ENCODE assay signal across 8 cellular contexts in genomic region chr2:47345584-47345913, GRCh38. TPM values are rescaled to one million over a fixed set of nuclear protein-coding genes. Genes with fewer than 3 reads are reported as not detected.
A peak's percentile ranks its signal among the peaks of the same experiment; 100 is the strongest.
DNase-seq lines count a peak whose midpoint lies in the region; ATAC-seq and TF ChIP-seq lines count a peak whose summit lies in the region.
"Had no signal": no experiment of that assay in that cellular context is flagged by ENCODE, and none has a peak within 500 bp of the region (broad histone marks: within the 10 kb centered on the region; RNA-seq: fewer than 3 reads in every experiment).

No MANE protein-coding gene starts in this region.

- H3K27me3 Mint-ChIP-seq in HFFc6 (ENCODE audit: insufficient read depth) (peaks cover 6% of the 10 kb centered on the region), WTC11 (ENCODE audit: low read depth) (no peaks in the 10 kb centered on the region)

- H3K4me3 Mint-ChIP-seq in HFFc6 (peak overlapping the region; percentile 80), WTC11 (peak overlapping the region; percentile 86)
- H3K4me3 Mint-ChIP-seq: activated T-cell treated with anti-CD3 and anti-CD28 coated beads, Interleukin-2, amount 50 U/mL, for 24 hours had no signal

- peak overlapping the region; percentile 69 for H3K27ac ChIP-seq in layer of hippocampus (ENCODE audit: low read depth, low read length)
- peak overlapping the region; percentile 46 for H3K27ac ChIP-seq in stomach smooth muscle (ENCODE audit: low read length)

- H3K36me3 Mint-ChIP-seq in HFFc6 (ENCODE audit: low read depth) (no peaks in the 10 kb centered on the region), WTC11 (peaks cover 17% of the 10 kb centered on the region)

- DNase-seq in HFFc6, result no peak
- no peak for DNase-seq in WTC11 (ENCODE audit: low spot score)
- no peak for DNase-seq in activated CD4-positive, alpha-beta T cell treated with anti-CD3 and anti-CD28 coated beads for 4 hours
- DNase-seq: activated T-cell treated with anti-CD3 and anti-CD28 coated beads, Interleukin-2, amount 50 U/mL, for 24 hours had no signal

- TF ChIP-seq CTCF in HFFc6 (IDR thresholded peaks at IDR 0.05) (no peak), WTC11 (IDR thresholded peaks at IDR 0.05) (no peak)

- H3K9me3 ChIP-seq in stomach smooth muscle (ENCODE audit: control insufficient read depth in 2 of 2, low read length in 2 of 2), result no peaks in the 10 kb centered on the region

- ATAC-seq in WTC11, result peak; percentile 1; the same call in 1 of the 2 replicates
- no peak for ATAC-seq in HG03159 (IDR thresholded peaks at IDR 0.05; ENCODE audit: unreplicated experiment)
- no peak for ATAC-seq in HG03571 (IDR thresholded peaks at IDR 0.05; ENCODE audit: unreplicated experiment)

- POLR2A ChIA-PET in WTC11 (lab: Charles Lee), result interaction anchor here (0.7 to 2.2 kb wide), 6 partner anchors 10 to 791 kb away, joined by 3 to 31 read pairs (median 4); partner anchors contain the start of gene MSH2

- peaks cover 24% of the 10 kb centered on the region for H3K4me1 ChIP-seq in stomach smooth muscle (ENCODE audit: control insufficient read depth, insufficient read depth, low read length)

- H3K4me1 Mint-ChIP-seq in HFFc6 (ENCODE audit: low read depth) (peaks cover 22% of the 10 kb centered on the region), WTC11 (peaks cover 42% of the 10 kb centered on the region)

- CTCF ChIA-PET in WTC11 (lab: Charles Lee), result interaction anchor here (0.7 to 3.6 kb wide), 8 partner anchors 10 to 710 kb away, joined by 3 to 51 read pairs (median 8); partner anchors contain the start of gene MSH2

- H3K27ac Mint-ChIP-seq in HFFc6 (no peak overlapping the region; the same call in 1 of the 2 replicates), WTC11 (peak overlapping the region; percentile 100)
- H3K27ac Mint-ChIP-seq: activated T-cell treated with anti-CD3 and anti-CD28 coated beads, Interleukin-2, amount 50 U/mL, for 24 hours had no signal

- H3K27me3 ChIP-seq in layer of hippocampus (ENCODE audit: control insufficient read depth, insufficient read depth, low read length), result no peaks in the 10 kb centered on the region
- H3K27me3 ChIP-seq in stomach smooth muscle (ENCODE audit: control insufficient read depth in 1 of 2, insufficient read depth in 2 of 2, low read length in 2 of 2), result no peaks in the 10 kb centered on the region

- H3K36me3 ChIP-seq in stomach smooth muscle (ENCODE audit: control insufficient read depth in 2 of 2, insufficient read depth in 2 of 2, low read length in 2 of 2), result no peaks in the 10 kb centered on the region

- H3K9ac ChIP-seq in stomach smooth muscle (ENCODE audit: low read length in 2 of 2), result no peak overlapping the region

- peak overlapping the region; percentile 61 to 63 for H3K4me3 ChIP-seq in stomach smooth muscle (ENCODE audit: low read length in 2 of 2)

- H3K9me3 Mint-ChIP-seq in HFFc6 (no peaks in the 10 kb centered on the region), WTC11 (peaks cover 3% of the 10 kb centered on the region; the same call in 1 of the 2 replicates)
- H3K9me3 Mint-ChIP-seq: activated T-cell treated with anti-CD3 and anti-CD28 coated beads, Interleukin-2, amount 50 U/mL, for 24 hours had no signal

TF ChIP-seq in WTC11, 78 proteins besides CTCF, POLR2A, EP300 and RAD21:
- TF ChIP-seq NR1H2 (CRISPR knock-in tag; IDR thresholded peaks at IDR 0.05) (no peak), ZNF425 (CRISPR knock-in tag; conservative IDR thresholded peaks at IDR 0.05) (peak; percentile 13; the same call in 1 of the 2 replicates), ESRRA (CRISPR knock-in tag; IDR thresholded peaks at IDR 0.05; ENCODE audit: borderline replicate concordance) (no peak), SMAD3 (CRISPR knock-in tag; IDR thresholded peaks at IDR 0.05; ENCODE audit: borderline replicate concordance) (no peak)

RNA-seq across cellular contexts. Expression of gene EPCAM, which starts 23.6 kb away (rescaled TPM):
- under 1 TPM; 0.21 to 0.74 (median 0.39) TPM for total RNA-seq in HFFc6 (2021; fragmentation: NEBNext Ultra II Directional; extraction: Animal tissue kit (Norgen Biotek cat#: 25700))
- total RNA-seq in WTC11 (2021), result 214 to 229 TPM (median 227 TPM) in 3 replicates

RNA-seq across cellular contexts. Expression of gene MSH2, which starts 57.4 kb away (rescaled TPM):
- 10 to 100 TPM; 14.4 to 22.0 (median 20.5) TPM for total RNA-seq in HFFc6 (2021; fragmentation: NEBNext Ultra II Directional; extraction: Animal tissue kit (Norgen Biotek cat#: 25700))
- 207 to 244 TPM (median 209 TPM) in 3 replicates for total RNA-seq in WTC11 (2021)

Comparison
In these comparisons a context has a peak if more than half of its experiments do, and no peak if none do; other contexts are left out.
1. RNA of gene EPCAM, which starts 23.6 kb away (total RNA-seq): 214 to 229 TPM in WTC11; 0.21 to 0.74 TPM in HFFc6; every median in the first group is over 100 times any median in the second.